Comparison of ENCODE assay signal across 1 cellular context in genomic region chr1:47332779-47333577, GRCh38.
A peak's percentile ranks its signal among the peaks of the same experiment; 100 is the strongest.
TF ChIP-seq lines count a peak whose summit lies in the region.

No MANE protein-coding gene starts in this region.

TF ChIP-seq in HepG2, 621 proteins besides CTCF, POLR2A, EP300 and RAD21 (continued from another document):
- no peak for TF ChIP-seq UBTF (CRISPR knock-in tag; IDR thresholded peaks at IDR 0.05)
- TF ChIP-seq ZNF335 (CRISPR knock-in tag; IDR thresholded peaks at IDR 0.05): no peak
- TF ChIP-seq NRL (CRISPR knock-in tag; IDR thresholded peaks at IDR 0.05; ENCODE audit: borderline replicate concordance): 0 out of 2 replicates have a peak, but pooled peaks have one; percentile 50
- 0 out of 2 replicates have a peak, but pooled peaks have one; percentile 19 for TF ChIP-seq ZGPAT (CRISPR knock-in tag; IDR thresholded peaks at IDR 0.05)
- no peak for TF ChIP-seq ZBTB44 (CRISPR knock-in tag; IDR thresholded peaks at IDR 0.05)
- TF ChIP-seq ZNF256 (CRISPR knock-in tag; conservative IDR thresholded peaks at IDR 0.05): 0 out of 2 replicates have a peak, but pooled peaks have one; percentile 26
